Comparison of ENCODE assay signal across 1 cellular context in genomic region chr18:21980744-21981143, GRCh38.
A peak's percentile ranks its signal among the peaks of the same experiment; 100 is the strongest.
TF ChIP-seq lines count a peak whose summit lies in the region.

No MANE protein-coding gene starts in this region.

TF ChIP-seq in HepG2, 621 proteins besides CTCF, POLR2A, EP300 and RAD21 (continued from another document and continues in another):
- peak; percentile 79 for TF ChIP-seq SKIL (CRISPR knock-in tag; IDR thresholded peaks at IDR 0.05; ENCODE audit: borderline replicate concordance)
- peak; percentile 93 for TF ChIP-seq HDAC2 (CRISPR knock-in tag; IDR thresholded peaks at IDR 0.05)
- peak; percentile 68 for TF ChIP-seq ERF (CRISPR knock-in tag; IDR thresholded peaks at IDR 0.05)
- TF ChIP-seq TOE1 (CRISPR knock-in tag; IDR thresholded peaks at IDR 0.05) = no peak
- peak; percentile 69; the same call in 1 of the 2 replicates for TF ChIP-seq ZNF430 (CRISPR knock-in tag; IDR thresholded peaks at IDR 0.05)
- no peak for TF ChIP-seq DDIT3 (CRISPR knock-in tag; IDR thresholded peaks at IDR 0.05)
- TF ChIP-seq DPF2 (CRISPR knock-in tag; IDR thresholded peaks at IDR 0.05; ENCODE audit: borderline replicate concordance, low read depth) = peak; percentile 50; the same call in 1 of the 2 replicates
- no peak for TF ChIP-seq SMARCC2 (IDR thresholded peaks at IDR 0.05)
- TF ChIP-seq ZNF460 (CRISPR knock-in tag; IDR thresholded peaks at IDR 0.05; ENCODE audit: borderline replicate concordance) = no peak
- no peak for TF ChIP-seq NONO (IDR thresholded peaks at IDR 0.05)
- TF ChIP-seq NONO (CRISPR knock-in tag; conservative IDR thresholded peaks at IDR 0.05) = peak; percentile 56; the same call in 1 of the 2 replicates
- no peak for TF ChIP-seq MYC (CRISPR knock-in tag; IDR thresholded peaks at IDR 0.05; ENCODE audit: borderline replicate concordance)
- peak; percentile 24; the same call in 1 of the 2 replicates for TF ChIP-seq ZNF281 (CRISPR knock-in tag; IDR thresholded peaks at IDR 0.05; ENCODE audit: borderline replicate concordance)
- TF ChIP-seq KLF6 (CRISPR knock-in tag; IDR thresholded peaks at IDR 0.05) = no peak
- TF ChIP-seq PBX3 (CRISPR knock-in tag; IDR thresholded peaks at IDR 0.05; ENCODE audit: borderline replicate concordance) = no peak
- TF ChIP-seq MED1 (CRISPR knock-in tag; IDR thresholded peaks at IDR 0.05) = peak; percentile 66
- TF ChIP-seq BCL6 (CRISPR knock-in tag; IDR thresholded peaks at IDR 0.05) = peak; percentile 89
- TF ChIP-seq ZUFSP (CRISPR knock-in tag; IDR thresholded peaks at IDR 0.05; ENCODE audit: borderline replicate concordance) = no peak
- no peak for TF ChIP-seq SP2 (CRISPR knock-in tag; IDR thresholded peaks at IDR 0.05)
- no peak for TF ChIP-seq MYNN (CRISPR knock-in tag; IDR thresholded peaks at IDR 0.05; ENCODE audit: low read depth)
- peak; percentile 61; the same call in 1 of the 2 replicates for TF ChIP-seq HOXA3 (CRISPR knock-in tag; IDR thresholded peaks at IDR 0.05)
- no peak for TF ChIP-seq CERS6 (CRISPR knock-in tag; IDR thresholded peaks at IDR 0.05)
- no peak for TF ChIP-seq CENPBD1 (CRISPR knock-in tag; IDR thresholded peaks at IDR 0.05; ENCODE audit: borderline replicate concordance, low read depth)
- TF ChIP-seq KDM4B (CRISPR knock-in tag; IDR thresholded peaks at IDR 0.05) = no peak
- TF ChIP-seq ZBTB49 (CRISPR knock-in tag; IDR thresholded peaks at IDR 0.05; ENCODE audit: borderline replicate concordance) = no peak
- TF ChIP-seq KMT2A (CRISPR knock-in tag; IDR thresholded peaks at IDR 0.05) = 0 out of 2 replicates have a peak, but pooled peaks have one; percentile 49
- no peak for TF ChIP-seq NFKB2 (CRISPR knock-in tag; IDR thresholded peaks at IDR 0.05; ENCODE audit: borderline replicate concordance)
- TF ChIP-seq ATF1 (CRISPR knock-in tag; IDR thresholded peaks at IDR 0.05) = peak; percentile 31; the same call in 1 of the 2 replicates
- no peak for TF ChIP-seq AHR (CRISPR knock-in tag; IDR thresholded peaks at IDR 0.05)
- no peak for TF ChIP-seq ZNF280D (CRISPR knock-in tag; IDR thresholded peaks at IDR 0.05)
- 0 out of 2 replicates have a peak, but pooled peaks have one; percentile 26 for TF ChIP-seq MIXL1 (CRISPR knock-in tag; IDR thresholded peaks at IDR 0.05)
- no peak for TF ChIP-seq ETV6 (CRISPR knock-in tag; conservative IDR thresholded peaks at IDR 0.05)
- TF ChIP-seq XRCC5 (optimal IDR thresholded peaks at IDR 0.05; ENCODE audit: low read length) = peak; percentile 47
- no peak for TF ChIP-seq ZNF20 (CRISPR knock-in tag; IDR thresholded peaks at IDR 0.05)
- TF ChIP-seq NFE2 (CRISPR knock-in tag; IDR thresholded peaks at IDR 0.05) = no peak
- TF ChIP-seq ZNF44 (CRISPR knock-in tag; IDR thresholded peaks at IDR 0.05) = no peak
- TF ChIP-seq PATZ1 (CRISPR knock-in tag; IDR thresholded peaks at IDR 0.05) = peak; percentile 81
- TF ChIP-seq ZNF101 (CRISPR knock-in tag; IDR thresholded peaks at IDR 0.05; ENCODE audit: borderline replicate concordance, low read depth) = no peak
